In genomic region chr7:108316708-108317107, GRCh38 we compare ENCODE assay signal across 4 cellular contexts.
"Had no signal": no experiment of that assay in that cellular context is flagged by ENCODE, and none has a peak within 500 bp of the region (broad histone marks: within the 10 kb centered on the region; RNA-seq: fewer than 3 reads in every experiment).

No MANE protein-coding gene starts in this region.

- H2AFZ ChIP-seq: GM23338 had no signal

- ATAC-seq: GM23338 had no signal

- H3K27ac Mint-ChIP-seq: GM23338, H9 had no signal

- H3K4me3 Mint-ChIP-seq: GM23338, H9 had no signal

- H3K4me3 ChIP-seq: GM23338 had no signal

- H3K4me2 ChIP-seq: GM23338 had no signal

- H3K9me3 Mint-ChIP-seq: GM23338 had no signal

- DNase-seq: H9, HCEC 1CT, IMR-90 had no signal
